In the genomic region with DNA sequence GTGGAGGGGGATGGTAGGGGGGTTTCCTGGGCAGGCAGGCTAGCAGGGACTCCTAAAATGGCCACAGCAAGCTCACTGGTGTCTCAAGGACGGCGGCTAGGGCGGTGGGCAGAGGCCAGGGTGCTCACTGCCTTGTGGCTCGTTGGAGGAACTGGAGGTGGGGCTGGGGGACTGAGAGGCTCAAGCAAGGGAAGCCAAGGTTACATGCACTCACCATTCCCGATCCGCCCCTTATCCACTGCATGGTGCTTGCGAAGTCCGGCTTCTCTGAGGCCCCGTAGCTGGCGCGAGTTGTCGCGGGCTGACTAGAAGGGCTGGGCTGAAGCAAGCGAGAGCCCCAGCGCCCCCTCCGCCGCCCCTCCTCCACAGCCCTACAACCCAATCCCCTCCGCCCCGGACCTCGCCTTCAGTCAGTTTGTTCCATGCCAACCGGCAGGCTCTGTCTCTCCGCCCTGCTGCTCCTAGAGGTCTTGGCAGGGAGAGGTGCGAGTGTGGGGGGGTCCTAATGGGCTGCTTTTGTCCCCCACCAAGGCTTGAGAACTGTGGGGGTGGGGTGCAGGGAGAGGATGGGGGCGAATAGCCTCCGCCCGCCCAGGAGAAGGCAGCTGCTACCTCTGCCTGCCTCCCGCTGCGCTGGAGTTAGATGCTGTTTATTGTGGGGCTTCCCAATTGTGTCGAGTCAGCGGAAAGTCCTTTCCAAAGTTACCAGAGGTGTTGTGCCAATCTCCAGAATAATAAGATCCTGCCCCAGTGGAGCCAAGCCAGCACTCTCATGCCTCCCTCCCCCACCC, we compare ENCODE assay signal across 7 cellular contexts. TPM values are rescaled to one million over a fixed set of nuclear protein-coding genes. Genes with fewer than 3 reads are reported as not detected.
DNase-seq lines count a peak whose midpoint lies in the region; ATAC-seq and TF ChIP-seq lines count a peak whose summit lies in the region.

A gene (minus strand): TSS at position 313 of the 791 bp plus-strand sequence. CDS start 69 bp downstream, at position 244.

- peak; percentile 7 for DNase-seq in GM20000 (ENCODE audit: low spot score)
- DNase-seq in RPMI7951 (ENCODE audit: low read depth): peak; percentile 2
- peak; percentile 34 for DNase-seq in endothelial cell (ENCODE audit: low spot score)
- DNase-seq in midbrain (lab: John Stamatoyannopoulos, UW): peak; percentile 11
- DNase-seq in upper lobe of left lung: peak in 1 of 2 donors; percentile 46
- no peak for DNase-seq in activated CD4-positive, CD25-positive, alpha-beta regulatory T cell treated with anti-CD3 and anti-CD28 coated beads, Interleukin-2, amount 50 U/mL, for 72 hours
- DNase-seq in effector CD8-positive, alpha-beta T cell (lab: John Stamatoyannopoulos, UW): no peak

- no peak within 1 kb of the TSS for H3K27ac Mint-ChIP-seq in endothelial cell (ENCODE audit: unreplicated experiment)

- no peaks in the 10 kb centered on the region for H3K27me3 ChIP-seq in upper lobe of left lung

- peak within 1 kb of the TSS; percentile 71 for H3K4me3 Mint-ChIP-seq in endothelial cell (ENCODE audit: unreplicated experiment)

- H3K36me3 Mint-ChIP-seq in endothelial cell (ENCODE audit: low read depth, unreplicated experiment): no peaks in the 10 kb centered on the region

- peak within 1 kb of the TSS in 3 of 4 donors; percentile 24 to 42 (median 40) for H3K4me3 ChIP-seq in upper lobe of left lung

- H3K4me1 Mint-ChIP-seq in endothelial cell (ENCODE audit: unreplicated experiment): peaks cover 2% of the 10 kb centered on the region

- no peaks in the 10 kb centered on the region for H3K9me3 Mint-ChIP-seq in endothelial cell (ENCODE audit: unreplicated experiment)

- H3K9me3 ChIP-seq in upper lobe of left lung: no peaks in the 10 kb centered on the region

- TF ChIP-seq CTCF in GM20000 (IDR thresholded peaks at IDR 0.05; ENCODE audit: extremely low read depth, missing control alignments) (no peak), endothelial cell (IDR thresholded peaks at IDR 0.05; ENCODE audit: unreplicated experiment) (no peak), upper lobe of left lung (IDR thresholded peaks at IDR 0.05) (no peak)

- no peaks in the 10 kb centered on the region for H3K36me3 ChIP-seq in upper lobe of left lung

- no peak within 1 kb of the TSS for H3K27ac ChIP-seq in upper lobe of left lung

- peak; percentile 35 to 49 for ATAC-seq in upper lobe of left lung (ENCODE audit: low FRiP score in 2 of 2)

- no peak for TF ChIP-seq EP300 in upper lobe of left lung (IDR thresholded peaks at IDR 0.05)

- no peaks in the 10 kb centered on the region for H3K4me1 ChIP-seq in upper lobe of left lung

- no peaks in the 10 kb centered on the region for H3K27me3 Mint-ChIP-seq in endothelial cell (ENCODE audit: unreplicated experiment)

- no peak for TF ChIP-seq POLR2A in upper lobe of left lung (IDR thresholded peaks at IDR 0.05)

- 14 to 25% methylated on average over 2 to 30 of the region's 30 CpGs for WGBS in upper lobe of left lung, 2 donors

RNA-seq across cellular contexts. Expression of the gene that starts here (rescaled TPM):
- 12.2 and 12.4 TPM in 2 replicates for total RNA-seq in RPMI7951 (2014; rRNA removed; shearing (Covaris generic))
- total RNA-seq in endothelial cell (ENCODE audit: unreplicated experiment): 14.3 TPM
- total RNA-seq in upper lobe of left lung: 10 to 100 TPM; 11.7 to 43.0 (median 17.9) TPM

Comparison
In these comparisons a context has a peak if more than half of its experiments do, and no peak if none do; other contexts are left out.
1. DNase-seq: peak in GM20000 (single experiment), RPMI7951 (single experiment), endothelial cell (single experiment) and midbrain (single experiment); none in activated CD4-positive, CD25-positive, alpha-beta regulatory T cell treated with anti-CD3 and anti-CD28 coated beads, Interleukin-2, amount 50 U/mL, for 72 hours (single experiment) and effector CD8-positive, alpha-beta T cell (single experiment).